In the genomic region with DNA sequence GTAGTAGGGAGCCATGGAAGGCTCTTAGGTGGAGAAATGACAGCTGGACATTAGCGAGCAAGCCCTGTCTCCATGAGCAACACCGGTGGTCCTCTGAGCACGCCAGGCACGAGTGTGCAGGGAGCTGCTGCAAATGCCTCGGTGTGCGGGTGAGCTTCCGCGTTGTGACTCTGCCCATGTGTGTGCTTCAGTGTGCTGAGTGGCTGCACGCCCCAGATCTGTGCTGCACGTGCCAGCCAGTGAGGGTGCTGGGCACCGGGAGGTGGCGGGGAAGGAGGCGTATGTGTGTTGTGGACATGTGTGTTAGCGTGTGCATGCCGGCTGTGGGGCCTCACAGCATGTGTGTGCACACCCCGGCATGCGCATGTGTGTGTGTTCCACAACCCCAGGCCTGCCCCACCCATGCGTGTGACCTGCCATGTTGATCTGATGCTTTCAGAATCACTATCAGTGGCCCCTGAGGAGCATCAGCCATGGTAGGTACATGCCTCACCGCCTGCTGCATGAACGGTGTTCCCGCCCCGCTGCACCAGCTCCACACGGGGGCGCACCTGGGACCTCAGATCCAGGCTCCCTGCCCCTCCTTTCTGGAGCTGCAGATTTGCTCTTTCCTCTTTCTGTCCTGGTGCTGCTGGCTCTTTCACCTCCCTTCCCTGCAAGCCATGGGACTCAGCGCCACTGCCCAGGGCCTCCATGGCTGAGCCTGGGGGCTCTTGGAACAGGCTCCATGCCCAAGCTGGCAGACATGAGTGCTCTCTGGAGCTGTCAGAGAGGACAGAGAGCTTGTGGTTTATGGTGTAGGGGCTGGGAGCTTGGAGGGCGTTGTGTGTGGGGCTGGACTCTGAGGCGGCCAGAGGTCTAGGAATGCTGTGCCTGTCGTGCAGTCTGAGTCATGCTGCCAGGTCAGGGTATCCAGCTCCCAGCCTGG, we compare ENCODE assay signal across 8 cellular contexts.
DNase-seq lines count a peak whose midpoint lies in the region; ATAC-seq, FAIRE-seq and TF ChIP-seq lines count a peak whose summit lies in the region.

No MANE protein-coding gene starts in this region.

- peak; percentile 37 for DNase-seq in DMS 273 treated with DMSO at 0.1 percent for 48 hours (lab: John Stamatoyannopoulos, UW)
- DNase-seq in HuH-7 (ENCODE audit: low spot score), result peak; percentile 79
- DNase-seq in T-helper 9 cell, result peak; percentile 24
- no peak for DNase-seq in endothelial cell of umbilical vein (ENCODE audit: low read depth, low spot score)
- DNase-seq in retinal pigment epithelial cell (ENCODE audit: low read depth), result peak; percentile 31

- TF ChIP-seq POLR2A in endothelial cell of umbilical vein (IDR thresholded peaks at IDR 0.05; ENCODE audit: low read depth, low read length), result no peak

- BruUV-seq in endothelial cell of umbilical vein (replicated peaks; lab: Mats Ljungman, UMichigan), result no TSS peak

- intact Hi-C loops in endothelial cell of umbilical vein (cut with micrococcal nuclease), result no loop called here

- no peaks in the 10 kb centered on the region for H3K9me1 ChIP-seq in endothelial cell of umbilical vein (replicated peaks; ENCODE audit: control insufficient read depth, extremely low read depth, insufficient read depth, low read length)

- H4K20me1 ChIP-seq in endothelial cell of umbilical vein (replicated peaks; ENCODE audit: control insufficient read depth, extremely low read depth, insufficient read depth, low read length), result no peaks in the 10 kb centered on the region

- H3K27me3 ChIP-seq in endothelial cell of umbilical vein (ENCODE audit: control insufficient read depth in 2 of 2, insufficient read depth in 2 of 2, low read length in 2 of 2), result peaks cover 0 to 3% of the 10 kb centered on the region in 2 experiments

- no peak overlapping the region for H3K27ac ChIP-seq in endothelial cell of umbilical vein (ENCODE audit: insufficient read depth, low read depth, low read length)

- H3K4me1 ChIP-seq in endothelial cell of umbilical vein (ENCODE audit: control insufficient read depth, extremely low read depth, insufficient read depth, low read length), result no peaks in the 10 kb centered on the region

- H3K4me2 ChIP-seq in endothelial cell of umbilical vein (ENCODE audit: insufficient read depth, low read length), result no peak overlapping the region

- no peak overlapping the region for H3K9ac ChIP-seq in endothelial cell of umbilical vein (replicated peaks; ENCODE audit: extremely low read depth, insufficient read depth, low read length)

- H3K4me3 ChIP-seq in endothelial cell of umbilical vein (replicated peaks in 1 of 3; ENCODE audit: insufficient read depth in 1 of 3, low read depth in 1 of 3, low read length in 3 of 3), result no peak overlapping the region
- no peak overlapping the region for H3K4me3 ChIP-seq in retinal pigment epithelial cell (ENCODE audit: low read length)

- H2AFZ ChIP-seq in endothelial cell of umbilical vein (ENCODE audit: low read depth, low read length), result no peak overlapping the region

- TF ChIP-seq CTCF in endothelial cell of umbilical vein (IDR thresholded peaks at IDR 0.05; ENCODE audit: extremely low read depth in 1 of 2, insufficient read depth in 1 of 2, low read depth in 1 of 2, low read length in 2 of 2) (peak; percentile 54 to 61), retinal pigment epithelial cell (conservative IDR thresholded peaks at IDR 0.05; ENCODE audit: low read depth, low read length) (peak; percentile 65)

- dilution Hi-C loops in endothelial cell of umbilical vein (cut with MboI; ENCODE audit: extremely low pct_ligation_motif_present, low sequenced_read_pairs), result no loop called here

- no peaks in the 10 kb centered on the region for H3K36me3 ChIP-seq in endothelial cell of umbilical vein (ENCODE audit: control insufficient read depth in 2 of 2, extremely low read depth in 1 of 2, insufficient read depth in 2 of 2, low read length in 2 of 2)

- peak; percentile 92 for FAIRE-seq in endothelial cell of umbilical vein (lab: Jason Lieb, UNC)

- no peaks in the 10 kb centered on the region for H3K79me2 ChIP-seq in endothelial cell of umbilical vein (ENCODE audit: control insufficient read depth, insufficient read depth, low read length)

- POLR2A ChIA-PET in endothelial cell of umbilical vein (lab: Charles Lee), result no interaction called here

- CTCF ChIA-PET in endothelial cell of umbilical vein (lab: Charles Lee), result interaction anchor here (0.7 to 1.9 kb wide), 3 partner anchors 31 to 333 kb away, joined by 3 to 5 read pairs (median 4); no protein-coding TSS in a partner anchor

- H3K9me3 ChIP-seq in endothelial cell of umbilical vein (replicated peaks; ENCODE audit: control insufficient read depth, insufficient read depth, low read length), result no peaks in the 10 kb centered on the region

- ATAC-seq in GM19397 (IDR thresholded peaks at IDR 0.05; ENCODE audit: unreplicated experiment) (no peak), GM21390 (IDR thresholded peaks at IDR 0.05; ENCODE audit: unreplicated experiment) (no peak), GM18511 (IDR thresholded peaks at IDR 0.05; ENCODE audit: unreplicated experiment) (no peak)

TF ChIP-seq in endothelial cell of umbilical vein, 7 proteins besides CTCF, POLR2A, EP300 and RAD21:
- no peak for TF ChIP-seq JUN (IDR thresholded peaks at IDR 0.05; ENCODE audit: borderline replicate concordance, insufficient read depth, insufficient read length, low read depth)
- no peak for TF ChIP-seq MAX (IDR thresholded peaks at IDR 0.05; ENCODE audit: insufficient read depth, insufficient read length)
- TF ChIP-seq MYC (IDR thresholded peaks at IDR 0.05; ENCODE audit: low read depth, low read length), result no peak
- no peak for TF ChIP-seq EZH2 (IDR thresholded peaks at IDR 0.05; ENCODE audit: borderline replicate concordance, low read depth, low read length, severe bottlenecking)
- TF ChIP-seq POLR2AphosphoS5 (IDR thresholded peaks at IDR 0.05; ENCODE audit: insufficient read depth, low read depth, low read length), result no peak
- TF ChIP-seq GATA2 (IDR thresholded peaks at IDR 0.05; ENCODE audit: insufficient read depth, insufficient read length, low read depth, low read length), result no peak
- TF ChIP-seq FOS (IDR thresholded peaks at IDR 0.05; ENCODE audit: borderline replicate concordance, insufficient read depth, low read length), result no peak
